14 cellular contexts compared by ENCODE assay signal in genomic region chr5:19920761-19921160, GRCh38.
"Had no signal": no experiment of that assay in that cellular context is flagged by ENCODE, and none has a peak within 500 bp of the region (broad histone marks: within the 10 kb centered on the region; RNA-seq: fewer than 3 reads in every experiment).

No MANE protein-coding gene starts in this region.

- H3K4me1 ChIP-seq: gastrocnemius medialis, left ventricle myocardium inferior, sigmoid colon, upper lobe of left lung had no signal

- H3K27me3 ChIP-seq: gastrocnemius medialis, sigmoid colon, upper lobe of left lung had no signal

- ATAC-seq: activated naive CD8-positive, alpha-beta T cell treated with anti-CD3 and anti-CD28 coated beads, Interleukin-2, amount 50 U/mL, for 24 hours; gastrocnemius medialis; stimulated activated naive CD8-positive, alpha-beta T cell treated with anti-CD3 and anti-CD28 coated beads, Interleukin-15, Interleukin-2, amounts not matched to agents 100 U/mL and 50 U/mL, for 24 hours had no signal

- DNase-seq: activated CD4-positive, alpha-beta T cell treated with anti-CD3 and anti-CD28 coated beads, Interleukin-2, amount 10 ng/mL, durations not matched to agents 7 days and 5 days; activated CD4-positive, CD25-positive, alpha-beta regulatory T cell; activated CD8-positive, alpha-beta memory T cell treated with anti-CD3 and anti-CD28 coated beads for 24 hours; activated naive CD4-positive, alpha-beta T cell treated with Interleukin-2 at 50 U/mL for 16 hours; activated naive CD8-positive, alpha-beta T cell treated with anti-CD3 and anti-CD28 coated beads, Interleukin-2, amount 50 U/mL, for 24 hours; endodermal cell; gastrocnemius medialis; kidney; left ventricle myocardium inferior; mesenchymal stem cell; sigmoid colon; stimulated activated CD4-positive, alpha-beta T cell treated with anti-CD3 and anti-CD28 coated beads, Interleukin-2, amount 100 ng/mL, for 48 hours; stimulated activated naive CD8-positive, alpha-beta T cell treated with anti-CD3 and anti-CD28 coated beads, Interleukin-15, Interleukin-2, amounts not matched to agents 100 U/mL and 50 U/mL, for 24 hours; upper lobe of left lung had no signal

- H3K9me3 ChIP-seq: gastrocnemius medialis, left ventricle myocardium inferior, sigmoid colon, upper lobe of left lung had no signal

- H3K4me3 ChIP-seq: gastrocnemius medialis, left ventricle myocardium inferior, sigmoid colon, upper lobe of left lung had no signal

- H3K36me3 ChIP-seq: gastrocnemius medialis, left ventricle myocardium inferior, sigmoid colon, upper lobe of left lung had no signal

- FAIRE-seq: kidney had no signal

- H3K27ac ChIP-seq: gastrocnemius medialis, left ventricle myocardium inferior, sigmoid colon, upper lobe of left lung had no signal
